Comparison of ENCODE assay signal across 1 cellular context in genomic region chr10:110395350-110396283, GRCh38.
TF ChIP-seq lines count a peak whose summit lies in the region.

No MANE protein-coding gene starts in this region.

TF ChIP-seq in HepG2, 621 proteins besides CTCF, POLR2A, EP300 and RAD21 (continued from another document and continues in another):
- TF ChIP-seq AKNA (CRISPR knock-in tag; IDR thresholded peaks at IDR 0.05; ENCODE audit: borderline replicate concordance), result no peak
- no peak for TF ChIP-seq RFXANK (CRISPR knock-in tag; IDR thresholded peaks at IDR 0.05)
- TF ChIP-seq JUN (CRISPR knock-in tag; IDR thresholded peaks at IDR 0.05), result no peak
- no peak for TF ChIP-seq CBFB (CRISPR knock-in tag; IDR thresholded peaks at IDR 0.05)
- TF ChIP-seq ZNF430 (CRISPR knock-in tag; IDR thresholded peaks at IDR 0.05), result no peak
- no peak for TF ChIP-seq SALL2 (CRISPR knock-in tag; IDR thresholded peaks at IDR 0.05)
- TF ChIP-seq SALL1 (CRISPR knock-in tag; IDR thresholded peaks at IDR 0.05), result no peak; the same call in 1 of the 2 replicates
- TF ChIP-seq NR0B2 (CRISPR knock-in tag; IDR thresholded peaks at IDR 0.05), result no peak
- TF ChIP-seq SOX6 (IDR thresholded peaks at IDR 0.05), result no peak
- no peak for TF ChIP-seq SOX6 (CRISPR knock-in tag; IDR thresholded peaks at IDR 0.05)
- no peak for TF ChIP-seq HNRNPUL1 (IDR thresholded peaks at IDR 0.05; ENCODE audit: low read depth, low read length)
- no peak for TF ChIP-seq ZNF775 (CRISPR knock-in tag; IDR thresholded peaks at IDR 0.05; ENCODE audit: borderline replicate concordance)
- no peak for TF ChIP-seq ZNF598 (CRISPR knock-in tag; IDR thresholded peaks at IDR 0.05; ENCODE audit: borderline replicate concordance)
- TF ChIP-seq CBX5 (CRISPR knock-in tag; IDR thresholded peaks at IDR 0.05; ENCODE audit: borderline replicate concordance), result no peak
- no peak for TF ChIP-seq MBD4 (IDR thresholded peaks at IDR 0.05; ENCODE audit: borderline replicate concordance, low read length)
- TF ChIP-seq RARA (CRISPR knock-in tag; IDR thresholded peaks at IDR 0.05), result peak; percentile 58
- no peak for TF ChIP-seq TIGD3 (CRISPR knock-in tag; IDR thresholded peaks at IDR 0.05; ENCODE audit: borderline replicate concordance)
- TF ChIP-seq GFI1 (CRISPR knock-in tag; IDR thresholded peaks at IDR 0.05; ENCODE audit: borderline replicate concordance), result peak; percentile 81
- peak; percentile 62; the same call in 1 of the 2 replicates for TF ChIP-seq ZBTB21 (CRISPR knock-in tag; IDR thresholded peaks at IDR 0.05)
- TF ChIP-seq NR2F6 (IDR thresholded peaks at IDR 0.05), result peak; percentile 49; the same call in 1 of the 2 replicates
- peak; percentile 67 for TF ChIP-seq NR2F6 (CRISPR knock-in tag; IDR thresholded peaks at IDR 0.05)
- TF ChIP-seq, protein P1, sequence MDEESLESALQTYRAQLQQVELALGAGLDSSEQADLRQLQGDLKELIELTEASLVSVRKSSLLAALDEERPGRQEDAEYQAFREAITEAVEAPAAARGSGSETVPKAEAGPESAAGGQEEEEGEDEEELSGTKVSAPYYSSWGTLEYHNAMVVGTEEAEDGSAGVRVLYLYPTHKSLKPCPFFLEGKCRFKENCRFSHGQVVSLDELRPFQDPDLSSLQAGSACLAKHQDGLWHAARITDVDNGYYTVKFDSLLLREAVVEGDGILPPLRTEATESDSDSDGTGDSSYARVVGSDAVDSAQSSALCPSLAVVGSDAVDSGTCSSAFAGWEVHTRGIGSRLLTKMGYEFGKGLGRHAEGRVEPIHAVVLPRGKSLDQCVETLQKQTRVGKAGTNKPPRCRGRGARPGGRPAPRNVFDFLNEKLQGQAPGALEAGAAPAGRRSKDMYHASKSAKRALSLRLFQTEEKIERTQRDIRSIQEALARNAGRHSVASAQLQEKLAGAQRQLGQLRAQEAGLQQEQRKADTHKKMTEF (CRISPR knock-in tag; IDR thresholded peaks at IDR 0.05), result 0 out of 2 replicates have a peak, but pooled peaks have one; percentile 41
- TF ChIP-seq STAT6 (CRISPR knock-in tag; IDR thresholded peaks at IDR 0.05; ENCODE audit: borderline replicate concordance), result no peak
- TF ChIP-seq HNF4G (IDR thresholded peaks at IDR 0.05; ENCODE audit: borderline replicate concordance, low read depth, low read length), result peak; percentile 20; the same call in 1 of the 2 replicates
- TF ChIP-seq HNF4G (CRISPR knock-in tag; IDR thresholded peaks at IDR 0.05; ENCODE audit: borderline replicate concordance, low read depth), result no peak
- TF ChIP-seq ZSCAN25 (CRISPR knock-in tag; IDR thresholded peaks at IDR 0.05), result no peak
- TF ChIP-seq ZNF605 (CRISPR knock-in tag; IDR thresholded peaks at IDR 0.05), result no peak
- TF ChIP-seq REXO4 (CRISPR knock-in tag; IDR thresholded peaks at IDR 0.05; ENCODE audit: borderline replicate concordance), result no peak
- TF ChIP-seq HIVEP1 (CRISPR knock-in tag; IDR thresholded peaks at IDR 0.05), result no peak
- no peak for TF ChIP-seq DBP (CRISPR knock-in tag; IDR thresholded peaks at IDR 0.05; ENCODE audit: not compliant biosample characterization)
- no peak for TF ChIP-seq ZFP62 (CRISPR knock-in tag; IDR thresholded peaks at IDR 0.05)
- no peak for TF ChIP-seq CENPX (CRISPR knock-in tag; IDR thresholded peaks at IDR 0.05)
- 0 out of 2 replicates have a peak, but pooled peaks have one; percentile 15 for TF ChIP-seq RXRB (CRISPR knock-in tag; IDR thresholded peaks at IDR 0.05; ENCODE audit: borderline replicate concordance)
- TF ChIP-seq SSRP1 (CRISPR knock-in tag; IDR thresholded peaks at IDR 0.05), result no peak
- 0 out of 2 replicates have a peak, but pooled peaks have one; percentile 23 for TF ChIP-seq NR2C2 (CRISPR knock-in tag; IDR thresholded peaks at IDR 0.05; ENCODE audit: borderline replicate concordance)
- TF ChIP-seq AGO1 (IDR thresholded peaks at IDR 0.05; ENCODE audit: low read depth, low read length, poor library complexity, severe bottlenecking), result no peak
- no peak for TF ChIP-seq ZNF343 (CRISPR knock-in tag; IDR thresholded peaks at IDR 0.05)
- TF ChIP-seq FOXP1 (IDR thresholded peaks at IDR 0.05), result no peak
- TF ChIP-seq FOXP1 (CRISPR knock-in tag; IDR thresholded peaks at IDR 0.05), result peak; percentile 37; the same call in 1 of the 2 replicates
- TF ChIP-seq ZNF572 (CRISPR knock-in tag; IDR thresholded peaks at IDR 0.05), result no peak
- no peak for TF ChIP-seq MLLT10 (CRISPR knock-in tag; IDR thresholded peaks at IDR 0.05)
- TF ChIP-seq MED1 (CRISPR knock-in tag; IDR thresholded peaks at IDR 0.05), result 0 out of 2 replicates have a peak, but pooled peaks have one; percentile 21
- no peak for TF ChIP-seq CBX1 (IDR thresholded peaks at IDR 0.05; ENCODE audit: low read depth)
- TF ChIP-seq TOPORS (CRISPR knock-in tag; IDR thresholded peaks at IDR 0.05), result no peak
- TF ChIP-seq EEA1 (CRISPR knock-in tag; IDR thresholded peaks at IDR 0.05; ENCODE audit: borderline replicate concordance), result no peak
- no peak for TF ChIP-seq KDM6A (CRISPR knock-in tag; IDR thresholded peaks at IDR 0.05; ENCODE audit: low read depth)
- TF ChIP-seq, protein P2, sequence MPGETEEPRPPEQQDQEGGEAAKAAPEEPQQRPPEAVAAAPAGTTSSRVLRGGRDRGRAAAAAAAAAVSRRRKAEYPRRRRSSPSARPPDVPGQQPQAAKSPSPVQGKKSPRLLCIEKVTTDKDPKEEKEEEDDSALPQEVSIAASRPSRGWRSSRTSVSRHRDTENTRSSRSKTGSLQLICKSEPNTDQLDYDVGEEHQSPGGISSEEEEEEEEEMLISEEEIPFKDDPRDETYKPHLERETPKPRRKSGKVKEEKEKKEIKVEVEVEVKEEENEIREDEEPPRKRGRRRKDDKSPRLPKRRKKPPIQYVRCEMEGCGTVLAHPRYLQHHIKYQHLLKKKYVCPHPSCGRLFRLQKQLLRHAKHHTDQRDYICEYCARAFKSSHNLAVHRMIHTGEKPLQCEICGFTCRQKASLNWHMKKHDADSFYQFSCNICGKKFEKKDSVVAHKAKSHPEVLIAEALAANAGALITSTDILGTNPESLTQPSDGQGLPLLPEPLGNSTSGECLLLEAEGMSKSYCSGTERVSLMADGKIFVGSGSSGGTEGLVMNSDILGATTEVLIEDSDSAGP (CRISPR knock-in tag; IDR thresholded peaks at IDR 0.05; ENCODE audit: borderline replicate concordance), result no peak
- no peak for TF ChIP-seq TERF1 (CRISPR knock-in tag; IDR thresholded peaks at IDR 0.05)
- TF ChIP-seq, protein P3, sequence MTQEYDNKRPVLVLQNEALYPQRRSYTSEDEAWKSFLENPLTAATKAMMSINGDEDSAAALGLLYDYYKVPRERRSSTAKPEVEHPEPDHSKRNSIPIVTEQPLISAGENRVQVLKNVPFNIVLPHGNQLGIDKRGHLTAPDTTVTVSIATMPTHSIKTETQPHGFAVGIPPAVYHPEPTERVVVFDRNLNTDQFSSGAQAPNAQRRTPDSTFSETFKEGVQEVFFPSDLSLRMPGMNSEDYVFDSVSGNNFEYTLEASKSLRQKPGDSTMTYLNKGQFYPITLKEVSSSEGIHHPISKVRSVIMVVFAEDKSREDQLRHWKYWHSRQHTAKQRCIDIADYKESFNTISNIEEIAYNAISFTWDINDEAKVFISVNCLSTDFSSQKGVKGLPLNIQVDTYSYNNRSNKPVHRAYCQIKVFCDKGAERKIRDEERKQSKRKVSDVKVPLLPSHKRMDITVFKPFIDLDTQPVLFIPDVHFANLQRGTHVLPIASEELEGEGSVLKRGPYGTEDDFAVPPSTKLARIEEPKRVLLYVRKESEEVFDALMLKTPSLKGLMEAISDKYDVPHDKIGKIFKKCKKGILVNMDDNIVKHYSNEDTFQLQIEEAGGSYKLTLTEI (CRISPR knock-in tag; conservative IDR thresholded peaks at IDR 0.05), result no peak
- no peak for TF ChIP-seq PAWR (CRISPR knock-in tag; IDR thresholded peaks at IDR 0.05; ENCODE audit: borderline replicate concordance)
- no peak for TF ChIP-seq ZSCAN20 (CRISPR knock-in tag; IDR thresholded peaks at IDR 0.05; ENCODE audit: borderline replicate concordance)
- TF ChIP-seq SRSF1 (optimal IDR thresholded peaks at IDR 0.05; ENCODE audit: low read depth, low read length), result no peak
- no peak for TF ChIP-seq ZNF720 (CRISPR knock-in tag; IDR thresholded peaks at IDR 0.05)
- TF ChIP-seq ZBTB25 (CRISPR knock-in tag; IDR thresholded peaks at IDR 0.05), result no peak
- TF ChIP-seq PHF8 (CRISPR knock-in tag; IDR thresholded peaks at IDR 0.05), result no peak
